In the genomic region with DNA sequence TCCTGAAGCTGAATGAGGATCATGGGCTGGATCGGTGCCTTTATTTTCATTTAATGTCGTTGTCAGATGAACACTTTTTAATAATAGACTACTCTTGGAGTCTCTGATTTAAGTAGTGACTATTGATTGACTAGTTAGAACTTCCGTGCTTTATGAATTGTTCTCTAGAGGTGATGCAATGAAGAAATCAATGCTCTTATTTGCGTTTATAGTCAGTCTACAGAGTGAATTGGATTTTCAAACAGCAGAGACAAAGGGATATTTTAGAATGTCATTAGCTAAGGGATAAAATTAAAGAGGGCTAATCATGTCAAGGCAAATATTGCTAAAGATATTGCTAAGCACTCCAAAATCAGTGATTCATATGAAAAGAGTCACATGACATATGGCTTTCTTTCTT, we compare ENCODE assay signal across 1 cellular context.
TF ChIP-seq lines count a peak whose summit lies in the region.

No MANE protein-coding gene starts in this region.

TF ChIP-seq in HepG2, 621 proteins besides CTCF, POLR2A, EP300 and RAD21 (continued from another document):
- TF ChIP-seq, protein P1, sequence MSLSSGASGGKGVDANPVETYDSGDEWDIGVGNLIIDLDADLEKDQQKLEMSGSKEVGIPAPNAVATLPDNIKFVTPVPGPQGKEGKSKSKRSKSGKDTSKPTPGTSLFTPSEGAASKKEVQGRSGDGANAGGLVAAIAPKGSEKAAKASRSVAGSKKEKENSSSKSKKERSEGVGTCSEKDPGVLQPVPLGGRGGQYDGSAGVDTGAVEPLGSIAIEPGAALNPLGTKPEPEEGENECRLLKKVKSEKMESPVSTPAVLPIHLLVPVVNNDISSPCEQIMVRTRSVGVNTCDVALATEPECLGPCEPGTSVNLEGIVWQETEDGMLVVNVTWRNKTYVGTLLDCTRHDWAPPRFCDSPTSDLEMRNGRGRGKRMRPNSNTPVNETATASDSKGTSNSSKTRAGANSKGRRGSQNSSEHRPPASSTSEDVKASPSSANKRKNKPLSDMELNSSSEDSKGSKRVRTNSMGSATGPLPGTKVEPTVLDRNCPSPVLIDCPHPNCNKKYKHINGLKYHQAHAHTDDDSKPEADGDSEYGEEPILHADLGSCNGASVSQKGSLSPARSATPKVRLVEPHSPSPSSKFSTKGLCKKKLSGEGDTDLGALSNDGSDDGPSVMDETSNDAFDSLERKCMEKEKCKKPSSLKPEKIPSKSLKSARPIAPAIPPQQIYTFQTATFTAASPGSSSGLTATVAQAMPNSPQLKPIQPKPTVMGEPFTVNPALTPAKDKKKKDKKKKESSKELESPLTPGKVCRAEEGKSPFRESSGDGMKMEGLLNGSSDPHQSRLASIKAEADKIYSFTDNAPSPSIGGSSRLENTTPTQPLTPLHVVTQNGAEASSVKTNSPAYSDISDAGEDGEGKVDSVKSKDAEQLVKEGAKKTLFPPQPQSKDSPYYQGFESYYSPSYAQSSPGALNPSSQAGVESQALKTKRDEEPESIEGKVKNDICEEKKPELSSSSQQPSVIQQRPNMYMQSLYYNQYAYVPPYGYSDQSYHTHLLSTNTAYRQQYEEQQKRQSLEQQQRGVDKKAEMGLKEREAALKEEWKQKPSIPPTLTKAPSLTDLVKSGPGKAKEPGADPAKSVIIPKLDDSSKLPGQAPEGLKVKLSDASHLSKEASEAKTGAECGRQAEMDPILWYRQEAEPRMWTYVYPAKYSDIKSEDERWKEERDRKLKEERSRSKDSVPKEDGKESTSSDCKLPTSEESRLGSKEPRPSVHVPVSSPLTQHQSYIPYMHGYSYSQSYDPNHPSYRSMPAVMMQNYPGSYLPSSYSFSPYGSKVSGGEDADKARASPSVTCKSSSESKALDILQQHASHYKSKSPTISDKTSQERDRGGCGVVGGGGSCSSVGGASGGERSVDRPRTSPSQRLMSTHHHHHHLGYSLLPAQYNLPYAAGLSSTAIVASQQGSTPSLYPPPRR (CRISPR knock-in tag; IDR thresholded peaks at IDR 0.05; ENCODE audit: borderline replicate concordance): peak; percentile 46; the same call in 1 of the 2 replicates
- TF ChIP-seq ZSCAN9 (CRISPR knock-in tag; IDR thresholded peaks at IDR 0.05; ENCODE audit: borderline replicate concordance) (no peak), TCF7 (IDR thresholded peaks at IDR 0.05; ENCODE audit: low read depth) (peak; percentile 47; the same call in 1 of the 2 replicates), CEBPB (IDR thresholded peaks at IDR 0.05; ENCODE audit: borderline replicate concordance, low read depth, low read length) (peak; percentile 65; the same call in 1 of the 2 replicates), GMEB1 (CRISPR knock-in tag; IDR thresholded peaks at IDR 0.05; ENCODE audit: borderline replicate concordance) (no peak)
- TF ChIP-seq, protein P2, sequence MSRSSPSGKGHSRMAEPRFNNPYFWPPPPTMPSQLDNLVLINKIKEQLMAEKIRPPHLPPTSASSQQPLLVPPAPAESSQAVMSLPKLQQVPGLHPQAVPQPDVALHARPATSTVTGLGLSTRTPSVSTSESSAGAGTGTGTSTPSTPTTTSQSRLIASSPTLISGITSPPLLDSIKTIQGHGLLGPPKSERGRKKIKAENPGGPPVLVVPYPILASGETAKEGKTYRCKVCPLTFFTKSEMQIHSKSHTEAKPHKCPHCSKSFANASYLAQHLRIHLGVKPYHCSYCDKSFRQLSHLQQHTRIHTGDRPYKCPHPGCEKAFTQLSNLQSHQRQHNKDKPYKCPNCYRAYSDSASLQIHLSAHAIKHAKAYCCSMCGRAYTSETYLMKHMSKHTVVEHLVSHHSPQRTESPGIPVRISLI (CRISPR knock-in tag; IDR thresholded peaks at IDR 0.05; ENCODE audit: borderline replicate concordance): peak; percentile 35; the same call in 1 of the 2 replicates
